8 cellular contexts compared by ENCODE assay signal in genomic region chr13:52454459-52454824, GRCh38. TPM values are rescaled to one million over a fixed set of nuclear protein-coding genes. Genes with fewer than 3 reads are reported as not detected.
DNase-seq lines count a peak whose midpoint lies in the region; ATAC-seq and TF ChIP-seq lines count a peak whose summit lies in the region.

No MANE protein-coding gene starts in this region.

- peaks cover 10% of the 10 kb centered on the region; the same call in 1 of the 2 replicates for H3K36me3 ChIP-seq in KMS-11 (ENCODE audit: insufficient read depth)

- H3K9ac ChIP-seq in KMS-11 = peak overlapping the region; percentile 80

- peak overlapping the region; percentile 93 for H3K4me3 Mint-ChIP-seq in T-helper 1 cell treated with Interleukin-12 subunit alpha and Interleukin-12 subunit beta and Interleukin-4 antibody, amounts not matched to agents 30 μg/mL and 1 μg/mL, for 36 hours
- peak overlapping the region; percentile 94 for H3K4me3 Mint-ChIP-seq in osteocyte (ENCODE audit: unreplicated experiment)

- peak overlapping the region; percentile 88 for H3K27ac Mint-ChIP-seq in T-helper 1 cell treated with Interleukin-12 subunit alpha and Interleukin-12 subunit beta and Interleukin-4 antibody, amounts not matched to agents 30 μg/mL and 1 μg/mL, for 36 hours
- peak overlapping the region; percentile 95 for H3K27ac Mint-ChIP-seq in osteocyte (ENCODE audit: unreplicated experiment)

- peaks cover 41% of the 10 kb centered on the region for H3K4me1 Mint-ChIP-seq in T-helper 1 cell treated with Interleukin-12 subunit alpha and Interleukin-12 subunit beta and Interleukin-4 antibody, amounts not matched to agents 30 μg/mL and 1 μg/mL, for 36 hours (ENCODE audit: low read depth)
- H3K4me1 Mint-ChIP-seq in osteocyte (ENCODE audit: unreplicated experiment) = peaks cover 39% of the 10 kb centered on the region

- H4K20me1 ChIP-seq in KMS-11 (ENCODE audit: insufficient read depth) = no peaks in the 10 kb centered on the region

- peak overlapping the region; percentile 98 for H3K27ac ChIP-seq in KMS-11

- H3K4me2 ChIP-seq in KMS-11 = peak overlapping the region; percentile 95

- H3K4me1 ChIP-seq in KMS-11 (ENCODE audit: low read depth, poor library complexity, severe bottlenecking) = peaks cover 55% of the 10 kb centered on the region

- no peaks in the 10 kb centered on the region for H3K9me3 Mint-ChIP-seq in T-helper 1 cell treated with Interleukin-12 subunit alpha and Interleukin-12 subunit beta and Interleukin-4 antibody, amounts not matched to agents 30 μg/mL and 1 μg/mL, for 36 hours
- H3K9me3 Mint-ChIP-seq in osteocyte (ENCODE audit: unreplicated experiment) = no peaks in the 10 kb centered on the region

- H3K79me2 ChIP-seq in KMS-11 (ENCODE audit: insufficient read depth, low read depth) = peaks cover 54% of the 10 kb centered on the region

- peak; percentile 60 for DNase-seq in activated CD8-positive, alpha-beta memory T cell treated with anti-CD3 and anti-CD28 coated beads for 24 hours
- no peak for DNase-seq in activated CD8-positive, alpha-beta memory T cell treated with anti-CD3 and anti-CD28 coated beads, Interleukin-2, amount 50 U/mL, for 4 hours
- DNase-seq in epithelial cell of proximal tubule (ENCODE audit: low read depth) = no peak
- DNase-seq in osteocyte (ENCODE audit: extremely low spot score, unreplicated experiment) = no peak
- DNase-seq in epidermal melanocyte (ENCODE audit: insufficient read length, low spot score) = no peak

- peaks cover 12% of the 10 kb centered on the region for H3K36me3 Mint-ChIP-seq in T-helper 1 cell treated with Interleukin-12 subunit alpha and Interleukin-12 subunit beta and Interleukin-4 antibody, amounts not matched to agents 30 μg/mL and 1 μg/mL, for 36 hours (ENCODE audit: low read depth)
- no peaks in the 10 kb centered on the region for H3K36me3 Mint-ChIP-seq in osteocyte (ENCODE audit: unreplicated experiment)

- TF ChIP-seq CTCF in KMS-11 (conservative IDR thresholded peaks at IDR 0.05; ENCODE audit: low read depth, low read length) (no peak), epithelial cell of proximal tubule (conservative IDR thresholded peaks at IDR 0.05; ENCODE audit: low read depth, low read length) (no peak), osteocyte (IDR thresholded peaks at IDR 0.05) (no peak)

- peak overlapping the region; percentile 25 for H3K4me3 ChIP-seq in KMS-11 (IDR thresholded peaks at IDR 0.05; ENCODE audit: insufficient read depth, low read depth, low read length)
- peak overlapping the region; percentile 91 for H3K4me3 ChIP-seq in epithelial cell of proximal tubule (ENCODE audit: low read depth, low read length)

- no peaks in the 10 kb centered on the region for H3K27me3 ChIP-seq in KMS-11 (ENCODE audit: insufficient read depth, low read depth)

- H2AFZ ChIP-seq in KMS-11 (ENCODE audit: low read depth) = peak overlapping the region; percentile 44; the same call in 1 of the 2 replicates

- ATAC-seq in GM21528 (IDR thresholded peaks at IDR 0.05; ENCODE audit: low FRiP score, unreplicated experiment) = peak; percentile 29

- peaks cover 3% of the 10 kb centered on the region for H3K27me3 Mint-ChIP-seq in T-helper 1 cell treated with Interleukin-12 subunit alpha and Interleukin-12 subunit beta and Interleukin-4 antibody, amounts not matched to agents 30 μg/mL and 1 μg/mL, for 36 hours (ENCODE audit: low read depth)
- no peaks in the 10 kb centered on the region for H3K27me3 Mint-ChIP-seq in osteocyte (ENCODE audit: unreplicated experiment)

RNA-seq across cellular contexts. Expression of gene CKAP2, which starts 0.8 kb away (rescaled TPM):
- 53.6 and 68.9 TPM in 2 replicates for total RNA-seq in epithelial cell of proximal tubule
- 24.5 and 25.8 TPM in 2 replicates for total RNA-seq in osteocyte

RNA-seq across cellular contexts. Expression of gene VPS36, which starts 4.0 kb away (rescaled TPM):
- total RNA-seq in epithelial cell of proximal tubule (15.8 and 26.8 TPM in 2 replicates), osteocyte (43.6 and 44.3 TPM in 2 replicates)

RNA-seq across cellular contexts. Expression of gene THSD1, which starts 48.5 kb away (rescaled TPM):
- total RNA-seq in epithelial cell of proximal tubule = 10.2 and 19.2 TPM in 2 replicates
- 3.1 and 3.7 TPM in 2 replicates for total RNA-seq in osteocyte
